Comparison of ENCODE assay signal across 2 cellular contexts in the genomic region with DNA sequence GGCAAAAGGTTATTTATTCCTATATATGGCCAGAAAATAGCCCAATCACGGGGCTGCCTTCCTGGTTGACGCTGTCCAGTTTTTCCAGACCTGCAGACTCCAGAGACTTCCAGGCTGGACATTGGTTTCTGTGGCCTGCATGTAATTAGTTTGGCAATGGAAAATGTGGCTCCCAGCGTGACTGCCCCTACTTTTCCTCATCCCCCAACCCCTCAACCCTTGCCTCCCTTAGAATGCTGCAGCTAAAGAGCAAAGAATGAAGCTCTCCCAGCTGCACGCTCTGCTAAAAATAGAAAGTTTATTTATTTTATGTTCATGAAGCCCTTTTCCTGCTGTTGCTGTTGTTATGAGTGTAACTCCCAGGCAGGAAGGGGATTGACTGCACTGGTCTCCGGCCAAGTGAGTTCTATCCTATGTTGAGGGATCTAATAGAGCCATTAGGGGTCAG.
TF ChIP-seq lines count a peak whose summit lies in the region.

No MANE protein-coding gene starts in this region.

TF ChIP-seq in liver, 16 proteins besides CTCF, POLR2A, EP300 and RAD21:
- TF ChIP-seq, protein P1, sequence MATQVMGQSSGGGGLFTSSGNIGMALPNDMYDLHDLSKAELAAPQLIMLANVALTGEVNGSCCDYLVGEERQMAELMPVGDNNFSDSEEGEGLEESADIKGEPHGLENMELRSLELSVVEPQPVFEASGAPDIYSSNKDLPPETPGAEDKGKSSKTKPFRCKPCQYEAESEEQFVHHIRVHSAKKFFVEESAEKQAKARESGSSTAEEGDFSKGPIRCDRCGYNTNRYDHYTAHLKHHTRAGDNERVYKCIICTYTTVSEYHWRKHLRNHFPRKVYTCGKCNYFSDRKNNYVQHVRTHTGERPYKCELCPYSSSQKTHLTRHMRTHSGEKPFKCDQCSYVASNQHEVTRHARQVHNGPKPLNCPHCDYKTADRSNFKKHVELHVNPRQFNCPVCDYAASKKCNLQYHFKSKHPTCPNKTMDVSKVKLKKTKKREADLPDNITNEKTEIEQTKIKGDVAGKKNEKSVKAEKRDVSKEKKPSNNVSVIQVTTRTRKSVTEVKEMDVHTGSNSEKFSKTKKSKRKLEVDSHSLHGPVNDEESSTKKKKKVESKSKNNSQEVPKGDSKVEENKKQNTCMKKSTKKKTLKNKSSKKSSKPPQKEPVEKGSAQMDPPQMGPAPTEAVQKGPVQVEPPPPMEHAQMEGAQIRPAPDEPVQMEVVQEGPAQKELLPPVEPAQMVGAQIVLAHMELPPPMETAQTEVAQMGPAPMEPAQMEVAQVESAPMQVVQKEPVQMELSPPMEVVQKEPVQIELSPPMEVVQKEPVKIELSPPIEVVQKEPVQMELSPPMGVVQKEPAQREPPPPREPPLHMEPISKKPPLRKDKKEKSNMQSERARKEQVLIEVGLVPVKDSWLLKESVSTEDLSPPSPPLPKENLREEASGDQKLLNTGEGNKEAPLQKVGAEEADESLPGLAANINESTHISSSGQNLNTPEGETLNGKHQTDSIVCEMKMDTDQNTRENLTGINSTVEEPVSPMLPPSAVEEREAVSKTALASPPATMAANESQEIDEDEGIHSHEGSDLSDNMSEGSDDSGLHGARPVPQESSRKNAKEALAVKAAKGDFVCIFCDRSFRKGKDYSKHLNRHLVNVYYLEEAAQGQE (IDR thresholded peaks at IDR 0.05), result peak; percentile 38
- TF ChIP-seq RXRA (IDR thresholded peaks at IDR 0.05) (peak; percentile 11 to 24), TAF1 (conservative IDR thresholded peaks at IDR 0.05) (no peak), SP1 (IDR thresholded peaks at IDR 0.05) (peak; percentile 48), NR2F2 (IDR thresholded peaks at IDR 0.05) (peak; percentile 11), FOXA1 (IDR thresholded peaks at IDR 0.05) (no peak)

TF ChIP-seq in HepG2, 621 proteins besides CTCF, POLR2A, EP300 and RAD21:
- TF ChIP-seq ZNF180 (CRISPR knock-in tag; IDR thresholded peaks at IDR 0.05; ENCODE audit: borderline replicate concordance, low read depth), result no peak
- TF ChIP-seq, protein P2, sequence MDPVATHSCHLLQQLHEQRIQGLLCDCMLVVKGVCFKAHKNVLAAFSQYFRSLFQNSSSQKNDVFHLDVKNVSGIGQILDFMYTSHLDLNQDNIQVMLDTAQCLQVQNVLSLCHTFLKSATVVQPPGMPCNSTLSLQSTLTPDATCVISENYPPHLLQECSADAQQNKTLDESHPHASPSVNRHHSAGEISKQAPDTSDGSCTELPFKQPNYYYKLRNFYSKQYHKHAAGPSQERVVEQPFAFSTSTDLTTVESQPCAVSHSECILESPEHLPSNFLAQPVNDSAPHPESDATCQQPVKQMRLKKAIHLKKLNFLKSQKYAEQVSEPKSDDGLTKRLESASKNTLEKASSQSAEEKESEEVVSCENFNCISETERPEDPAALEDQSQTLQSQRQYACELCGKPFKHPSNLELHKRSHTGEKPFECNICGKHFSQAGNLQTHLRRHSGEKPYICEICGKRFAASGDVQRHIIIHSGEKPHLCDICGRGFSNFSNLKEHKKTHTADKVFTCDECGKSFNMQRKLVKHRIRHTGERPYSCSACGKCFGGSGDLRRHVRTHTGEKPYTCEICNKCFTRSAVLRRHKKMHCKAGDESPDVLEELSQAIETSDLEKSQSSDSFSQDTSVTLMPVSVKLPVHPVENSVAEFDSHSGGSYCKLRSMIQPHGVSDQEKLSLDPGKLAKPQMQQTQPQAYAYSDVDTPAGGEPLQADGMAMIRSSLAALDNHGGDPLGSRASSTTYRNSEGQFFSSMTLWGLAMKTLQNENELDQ (CRISPR knock-in tag; IDR thresholded peaks at IDR 0.05; ENCODE audit: borderline replicate concordance), result no peak
- TF ChIP-seq, protein P3, sequence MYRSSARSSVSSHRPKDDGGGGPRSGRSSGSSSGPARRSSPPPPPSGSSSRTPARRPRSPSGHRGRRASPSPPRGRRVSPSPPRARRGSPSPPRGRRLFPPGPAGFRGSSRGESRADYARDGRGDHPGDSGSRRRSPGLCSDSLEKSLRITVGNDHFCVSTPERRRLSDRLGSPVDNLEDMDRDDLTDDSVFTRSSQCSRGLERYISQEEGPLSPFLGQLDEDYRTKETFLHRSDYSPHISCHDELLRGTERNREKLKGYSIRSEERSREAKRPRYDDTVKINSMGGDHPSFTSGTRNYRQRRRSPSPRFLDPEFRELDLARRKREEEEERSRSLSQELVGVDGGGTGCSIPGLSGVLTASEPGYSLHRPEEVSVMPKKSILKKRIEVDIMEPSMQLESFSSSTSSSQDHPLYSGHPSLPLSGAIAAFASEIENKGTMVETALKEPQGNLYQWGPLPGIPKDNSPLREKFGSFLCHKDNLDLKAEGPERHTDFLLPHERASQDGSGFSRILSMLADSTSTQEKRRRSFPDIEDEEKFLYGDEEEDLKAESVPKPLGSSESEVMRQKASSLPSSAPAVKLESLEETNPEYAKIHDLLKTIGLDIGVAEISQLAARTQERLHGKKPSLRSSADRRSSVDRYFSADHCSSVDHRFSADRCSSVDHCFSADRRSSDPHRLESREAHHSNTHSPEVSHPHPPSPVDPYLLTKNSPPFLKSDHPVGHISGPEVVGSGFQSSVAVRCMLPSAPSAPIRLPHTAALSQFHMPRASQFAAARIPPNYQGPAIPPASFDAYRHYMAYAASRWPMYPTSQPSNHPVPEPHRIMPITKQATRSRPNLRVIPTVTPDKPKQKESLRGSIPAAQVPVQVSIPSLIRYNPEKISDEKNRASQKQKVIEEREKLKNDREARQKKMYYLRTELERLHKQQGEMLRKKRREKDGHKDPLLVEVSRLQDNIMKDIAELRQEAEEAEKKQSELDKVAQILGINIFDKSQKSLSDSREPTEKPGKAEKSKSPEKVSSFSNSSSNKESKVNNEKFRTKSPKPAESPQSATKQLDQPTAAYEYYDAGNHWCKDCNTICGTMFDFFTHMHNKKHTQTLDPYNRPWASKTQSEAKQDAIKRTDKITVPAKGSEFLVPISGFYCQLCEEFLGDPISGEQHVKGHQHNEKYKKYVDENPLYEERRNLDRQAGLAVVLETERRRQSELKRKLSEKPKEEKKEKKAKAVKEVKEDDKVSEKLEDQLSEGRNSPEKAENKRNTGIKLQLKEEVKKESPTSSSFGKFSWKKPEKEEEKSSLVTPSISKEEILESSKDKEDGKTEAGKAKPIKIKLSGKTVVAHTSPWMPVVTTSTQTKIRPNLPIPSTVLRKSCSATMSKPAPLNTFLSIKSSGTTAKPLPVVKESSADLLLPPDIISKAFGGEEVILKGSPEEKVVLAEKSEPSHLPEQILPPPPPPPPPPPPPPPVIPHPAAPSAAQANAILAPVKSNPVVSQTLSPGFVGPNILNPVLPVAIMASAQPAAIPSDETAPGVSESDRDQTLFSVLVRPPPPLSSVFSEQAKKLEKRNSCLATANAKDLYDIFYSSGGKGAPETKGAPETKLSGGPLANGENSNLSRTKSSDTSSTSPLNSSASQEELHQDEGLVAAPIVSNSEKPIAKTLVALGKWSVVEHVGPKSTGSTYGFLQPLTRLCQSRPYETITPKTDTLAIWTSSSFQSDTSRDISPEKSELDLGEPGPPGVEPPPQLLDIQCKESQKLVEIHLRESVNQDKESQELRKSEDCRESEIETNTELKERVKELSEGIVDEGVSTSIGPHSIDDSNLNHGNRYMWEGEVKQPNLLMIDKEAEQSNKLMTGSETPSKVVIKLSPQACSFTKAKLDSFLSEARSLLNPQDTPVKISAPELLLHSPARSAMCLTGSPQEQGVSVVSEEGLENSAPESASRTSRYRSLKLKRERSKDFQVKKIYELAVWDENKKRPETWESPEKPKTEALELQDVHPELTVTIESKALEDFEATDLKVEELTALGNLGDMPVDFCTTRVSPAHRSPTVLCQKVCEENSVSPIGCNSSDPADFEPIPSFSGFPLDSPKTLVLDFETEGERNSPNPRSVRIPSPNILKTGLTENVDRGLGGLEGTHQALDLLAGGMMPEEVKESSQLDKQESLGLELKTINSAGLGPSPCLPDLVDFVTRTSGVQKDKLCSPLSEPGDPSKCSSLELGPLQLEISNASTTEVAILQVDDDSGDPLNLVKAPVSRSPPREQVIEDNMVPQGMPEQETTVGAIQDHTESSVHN (CRISPR knock-in tag; IDR thresholded peaks at IDR 0.05), result no peak
- no peak for TF ChIP-seq YY1 (IDR thresholded peaks at IDR 0.05; ENCODE audit: insufficient read depth, insufficient replicate concordance, low read depth, low read length)
- TF ChIP-seq KAT2B (IDR thresholded peaks at IDR 0.05; ENCODE audit: borderline replicate concordance, low read depth, low read length), result no peak
- no peak for TF ChIP-seq HMG20B (CRISPR knock-in tag; conservative IDR thresholded peaks at IDR 0.05)
- no peak for TF ChIP-seq ZMYM4 (CRISPR knock-in tag; IDR thresholded peaks at IDR 0.05)
- no peak for TF ChIP-seq FOXC1 (CRISPR knock-in tag; IDR thresholded peaks at IDR 0.05; ENCODE audit: borderline replicate concordance)
- no peak for TF ChIP-seq ZBTB7B (CRISPR knock-in tag; IDR thresholded peaks at IDR 0.05)
- TF ChIP-seq ZNF225 (CRISPR knock-in tag; IDR thresholded peaks at IDR 0.05), result no peak
- TF ChIP-seq FOXO1 (CRISPR knock-in tag; IDR thresholded peaks at IDR 0.05), result no peak
- TF ChIP-seq TGIF2 (CRISPR knock-in tag; IDR thresholded peaks at IDR 0.05), result no peak
- TF ChIP-seq ZSCAN30 (CRISPR knock-in tag; IDR thresholded peaks at IDR 0.05), result no peak
- no peak for TF ChIP-seq KAT7 (CRISPR knock-in tag; IDR thresholded peaks at IDR 0.05; ENCODE audit: borderline replicate concordance)
- TF ChIP-seq, protein P4, sequence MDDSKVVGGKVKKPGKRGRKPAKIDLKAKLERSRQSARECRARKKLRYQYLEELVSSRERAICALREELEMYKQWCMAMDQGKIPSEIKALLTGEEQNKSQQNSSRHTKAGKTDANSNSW (CRISPR knock-in tag; IDR thresholded peaks at IDR 0.05; ENCODE audit: borderline replicate concordance), result no peak
- no peak for TF ChIP-seq POLR2G (IDR thresholded peaks at IDR 0.05; ENCODE audit: low read depth, low read length)
